Comparison of ENCODE assay signal across 8 cellular contexts in the genomic region with DNA sequence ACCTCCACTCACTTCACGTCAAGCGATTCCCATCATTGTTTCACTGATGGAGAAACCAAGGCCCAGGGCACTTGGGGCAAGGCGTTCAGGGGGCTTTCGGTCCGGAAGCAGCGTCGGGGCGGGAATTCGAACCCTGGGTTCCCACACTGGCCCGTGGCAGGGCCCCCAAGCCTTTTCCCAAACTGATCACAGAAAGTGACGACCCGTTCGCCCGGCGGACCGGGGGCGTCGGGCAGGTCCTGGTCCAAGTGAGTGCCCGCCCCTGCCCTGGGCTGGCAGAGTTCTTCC. TPM values are rescaled to one million over a fixed set of nuclear protein-coding genes. Genes with fewer than 3 reads are reported as not detected.
DNase-seq lines count a peak whose midpoint lies in the region; ATAC-seq and TF ChIP-seq lines count a peak whose summit lies in the region.

No MANE protein-coding gene starts in this region.

- peaks cover 0 to 11% (median 3%) of the 10 kb centered on the region in 4 donors for H3K4me1 ChIP-seq in right lobe of liver
- peaks cover 12% of the 10 kb centered on the region for H3K4me1 ChIP-seq in upper lobe of right lung

- TF ChIP-seq CTCF in right lobe of liver (IDR thresholded peaks at IDR 0.05) (no peak), upper lobe of right lung (IDR thresholded peaks at IDR 0.05) (no peak)

- peaks cover 5% of the 10 kb centered on the region for H3K27me3 Mint-ChIP-seq in stimulated activated naive CD8-positive, alpha-beta T cell treated with anti-CD3 and anti-CD28 coated beads, Interleukin-15, Interleukin-2, amounts not matched to agents 100 ng/mL and 50 ng/mL, for 24 hours
- peaks cover 5% of the 10 kb centered on the region for H3K27me3 Mint-ChIP-seq in activated naive CD8-positive, alpha-beta T cell treated with anti-CD3 and anti-CD28 coated beads for 36 hours

- peaks cover 0 to 24% (median 6%) of the 10 kb centered on the region in 4 donors for H3K36me3 ChIP-seq in right lobe of liver
- peaks cover 16% of the 10 kb centered on the region for H3K36me3 ChIP-seq in upper lobe of right lung

- H3K4me3 ChIP-seq in right lobe of liver (peak overlapping the region; percentile 78 to 92 (median 89)), upper lobe of right lung (peak overlapping the region; percentile 86)

- TF ChIP-seq POLR2A in right lobe of liver (IDR thresholded peaks at IDR 0.05): no peak

- peak overlapping the region; percentile 99 for H3K27ac Mint-ChIP-seq in stimulated activated naive CD8-positive, alpha-beta T cell treated with anti-CD3 and anti-CD28 coated beads, Interleukin-15, Interleukin-2, amounts not matched to agents 100 ng/mL and 50 ng/mL, for 24 hours
- H3K27ac Mint-ChIP-seq in activated naive CD8-positive, alpha-beta T cell treated with anti-CD3 and anti-CD28 coated beads for 36 hours: peak overlapping the region; percentile 99

- ATAC-seq in stimulated activated naive CD8-positive, alpha-beta T cell treated with anti-CD3 and anti-CD28 coated beads, Interleukin-15, Interleukin-2, amounts not matched to agents 100 U/mL and 50 U/mL, for 24 hours: no peak
- no peak for ATAC-seq in right lobe of liver
- ATAC-seq in upper lobe of right lung: no peak
- no peak for ATAC-seq in HG03442 (IDR thresholded peaks at IDR 0.05; ENCODE audit: unreplicated experiment)

- under 1% methylated on average over 9 of the region's 19 CpGs for WGBS in right lobe of liver (ENCODE audit: insufficient coverage, low coverage, low lambda C conversion rate, missing lambda C conversion rate)

- H3K27ac ChIP-seq in right lobe of liver (peak overlapping the region; percentile 90 to 99 (median 96)), upper lobe of right lung (peak overlapping the region; percentile 99)

- H3K36me3 Mint-ChIP-seq in stimulated activated naive CD8-positive, alpha-beta T cell treated with anti-CD3 and anti-CD28 coated beads, Interleukin-15, Interleukin-2, amounts not matched to agents 100 ng/mL and 50 ng/mL, for 24 hours (ENCODE audit: low read depth): peaks cover 32% of the 10 kb centered on the region
- H3K36me3 Mint-ChIP-seq in activated naive CD8-positive, alpha-beta T cell treated with anti-CD3 and anti-CD28 coated beads for 36 hours: peaks cover 31% of the 10 kb centered on the region

- no peaks in the 10 kb centered on the region for H3K9me3 ChIP-seq in right lobe of liver
- no peaks in the 10 kb centered on the region for H3K9me3 ChIP-seq in upper lobe of right lung

- no peaks in the 10 kb centered on the region for H3K9me3 Mint-ChIP-seq in stimulated activated naive CD8-positive, alpha-beta T cell treated with anti-CD3 and anti-CD28 coated beads, Interleukin-15, Interleukin-2, amounts not matched to agents 100 ng/mL and 50 ng/mL, for 24 hours
- no peaks in the 10 kb centered on the region for H3K9me3 Mint-ChIP-seq in activated naive CD8-positive, alpha-beta T cell treated with anti-CD3 and anti-CD28 coated beads for 36 hours

- H3K4me1 Mint-ChIP-seq in stimulated activated naive CD8-positive, alpha-beta T cell treated with anti-CD3 and anti-CD28 coated beads, Interleukin-15, Interleukin-2, amounts not matched to agents 100 ng/mL and 50 ng/mL, for 24 hours (ENCODE audit: low read depth): peaks cover 39% of the 10 kb centered on the region
- peaks cover 34% of the 10 kb centered on the region for H3K4me1 Mint-ChIP-seq in activated naive CD8-positive, alpha-beta T cell treated with anti-CD3 and anti-CD28 coated beads for 36 hours

- H3K4me3 Mint-ChIP-seq in stimulated activated naive CD8-positive, alpha-beta T cell treated with anti-CD3 and anti-CD28 coated beads, Interleukin-15, Interleukin-2, amounts not matched to agents 100 ng/mL and 50 ng/mL, for 24 hours: peak overlapping the region; percentile 96
- peak overlapping the region; percentile 98 for H3K4me3 Mint-ChIP-seq in activated naive CD8-positive, alpha-beta T cell treated with anti-CD3 and anti-CD28 coated beads for 36 hours

- DNase-seq in stimulated activated naive CD8-positive, alpha-beta T cell treated with anti-CD3 and anti-CD28 coated beads, Interleukin-15, Interleukin-2, amounts not matched to agents 100 U/mL and 50 U/mL, for 24 hours: no peak
- DNase-seq in activated naive CD8-positive, alpha-beta T cell treated with anti-CD3 and anti-CD28 coated beads for 36 hours: no peak
- DNase-seq in right lobe of liver (no peak), upper lobe of right lung (no peak), NK-92 (lab: John Stamatoyannopoulos, UW; ENCODE audit: unreplicated experiment) (no peak)
- no peak for DNase-seq in stimulated activated CD4-positive, alpha-beta T cell treated with anti-CD3 and anti-CD28 coated beads, Interleukin-4, amount 100 ng/mL, for 24 hours

- intact Hi-C loops in right lobe of liver (cut with DNase I): no loop called here
- intact Hi-C loops in upper lobe of right lung (cut with DNase I): no loop called here

- no peaks in the 10 kb centered on the region for H3K27me3 ChIP-seq in right lobe of liver
- H3K27me3 ChIP-seq in upper lobe of right lung: no peaks in the 10 kb centered on the region

RNA-seq across cellular contexts. Expression of a gene that starts 0.9 kb away (rescaled TPM):
- 10 to 100 TPM; 65.0 to 65.3 TPM for total RNA-seq in activated naive CD8-positive, alpha-beta T cell treated with anti-CD3 and anti-CD28 coated beads for 36 hours
- total RNA-seq in right lobe of liver: 10 to 100 TPM; 16.6 to 30.1 (median 27.3) TPM
- total RNA-seq in upper lobe of right lung: 54.2 TPM

RNA-seq across cellular contexts. Expression of a gene that starts 9.1 kb away (rescaled TPM):
- 1 to 10 TPM; 5.0 to 6.9 TPM for total RNA-seq in activated naive CD8-positive, alpha-beta T cell treated with anti-CD3 and anti-CD28 coated beads for 36 hours
- total RNA-seq in right lobe of liver (1 to 10 TPM in 5 of 6 experiments, not detected in 1; 1.1 to 2.2 (median 1.4) TPM), upper lobe of right lung (6.2 TPM)
